In the genomic region with DNA sequence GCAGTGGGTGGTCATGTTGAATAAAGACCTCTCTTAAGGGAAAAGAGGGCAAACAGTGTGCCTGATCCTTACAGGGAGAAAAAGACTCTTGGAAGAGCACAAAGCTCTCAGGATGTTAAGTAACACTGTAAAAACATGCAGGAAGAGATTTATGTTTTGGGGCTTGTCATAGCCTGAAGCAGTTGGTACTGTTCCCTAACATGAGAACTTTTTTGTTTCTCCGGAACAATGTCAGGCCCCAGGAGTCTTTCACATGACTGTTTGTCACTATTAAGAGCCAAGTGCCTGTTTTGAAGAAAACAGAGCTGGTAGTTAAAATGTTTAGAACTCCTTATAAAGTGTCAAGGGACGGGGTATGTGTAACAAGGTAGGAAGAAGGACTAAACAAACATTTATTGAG, we compare ENCODE assay signal across 13 cellular contexts.
A peak's percentile ranks its signal among the peaks of the same experiment; 100 is the strongest.
DNase-seq lines count a peak whose midpoint lies in the region; ATAC-seq, FAIRE-seq and TF ChIP-seq lines count a peak whose summit lies in the region.
"Had no signal": no experiment of that assay in that cellular context is flagged by ENCODE, and none has a peak within 500 bp of the region (broad histone marks: within the 10 kb centered on the region; RNA-seq: fewer than 3 reads in every experiment).

No MANE protein-coding gene starts in this region.

- peaks cover 7% of the 10 kb centered on the region for H3K79me1 ChIP-seq in mesenchymal stem cell (replicated peaks; ENCODE audit: low read length, poor library complexity, severe bottlenecking)

- no peak overlapping the region for H3K18ac ChIP-seq in mesenchymal stem cell (ENCODE audit: low read depth in 1 of 2, low read length in 2 of 2)

- no peak overlapping the region for H2AFZ ChIP-seq in mesenchymal stem cell (ENCODE audit: low read depth, low read length)

- peaks cover 26% of the 10 kb centered on the region for H3K4me1 ChIP-seq in HAP-1
- H3K4me1 ChIP-seq in mesenchymal stem cell (ENCODE audit: control insufficient read depth, insufficient read depth, low read depth, low read length): peaks cover 2% of the 10 kb centered on the region
- peaks cover 16 to 17% of the 10 kb centered on the region in 2 donors for H3K4me1 ChIP-seq in thyroid gland
- peaks cover 14% of the 10 kb centered on the region for H3K4me1 ChIP-seq in body of pancreas

- H4K91ac ChIP-seq in mesenchymal stem cell (ENCODE audit: low read length): no peak overlapping the region

- H2BK5ac ChIP-seq in mesenchymal stem cell (ENCODE audit: low read depth, low read length, poor library complexity, severe bottlenecking): no peak overlapping the region

- H3K36me3 ChIP-seq in HAP-1 (replicated peaks): no peaks in the 10 kb centered on the region
- no peaks in the 10 kb centered on the region for H3K36me3 ChIP-seq in bronchial epithelial cell (ENCODE audit: control insufficient read depth, insufficient read depth, low read length)
- H3K36me3 ChIP-seq in mesenchymal stem cell (ENCODE audit: control insufficient read depth in 1 of 2, insufficient read depth in 2 of 2, low read depth in 1 of 2, low read length in 2 of 2): no peaks in the 10 kb centered on the region
- no peaks in the 10 kb centered on the region for H3K36me3 ChIP-seq in thyroid gland
- H3K36me3 ChIP-seq in body of pancreas (replicated peaks in 1 of 2; ENCODE audit: insufficient read depth in 1 of 2, low read depth in 2 of 2): no peaks in the 10 kb centered on the region
- H3K36me3 ChIP-seq: stomach had no signal

- 46% methylated on average over 2 of the region's 2 CpGs for WGBS in mesenchymal stem cell
- 29 to 39% methylated on average over 2 of the region's 2 CpGs for WGBS in thyroid gland, 2 donors
- 72 to 84% methylated on average over 2 of the region's 2 CpGs for WGBS in body of pancreas, 2 donors

- H3K9me3 ChIP-seq in HAP-1: no peaks in the 10 kb centered on the region
- no peaks in the 10 kb centered on the region for H3K9me3 ChIP-seq in mesenchymal stem cell (ENCODE audit: control insufficient read depth, low read length)
- no peaks in the 10 kb centered on the region for H3K9me3 ChIP-seq in thyroid gland
- no peaks in the 10 kb centered on the region for H3K9me3 ChIP-seq in body of pancreas
- H3K9me3 ChIP-seq: stomach had no signal

- H3K14ac ChIP-seq in mesenchymal stem cell (ENCODE audit: low read length in 2 of 2): no peak overlapping the region

- intact Hi-C loops in thyroid gland (cut with DNase I): no loop called here
- intact Hi-C loops in body of pancreas (cut with DNase I): no loop called here

- TF ChIP-seq POLR2A in thyroid gland (IDR thresholded peaks at IDR 0.05): no peak
- no peak for TF ChIP-seq POLR2A in body of pancreas (IDR thresholded peaks at IDR 0.05)

- H4K8ac ChIP-seq in mesenchymal stem cell (ENCODE audit: low read length): no peak overlapping the region

- no peak overlapping the region for H3K27ac ChIP-seq in mesenchymal stem cell (ENCODE audit: low read length, poor library complexity, severe bottlenecking)
- peak overlapping the region; percentile 2 to 29 (median 18) for H3K27ac ChIP-seq in thyroid gland
- no peak overlapping the region for H3K27ac ChIP-seq in body of pancreas

- no peak overlapping the region for H3K23ac ChIP-seq in mesenchymal stem cell (ENCODE audit: low read length in 2 of 2)

- TF ChIP-seq CTCF in bronchial epithelial cell (IDR thresholded peaks at IDR 0.05; ENCODE audit: insufficient read depth, low read length, severe bottlenecking) (no peak), thyroid gland (IDR thresholded peaks at IDR 0.05) (no peak), body of pancreas (IDR thresholded peaks at IDR 0.05) (no peak)

- no peak overlapping the region for H3K4me2 ChIP-seq in mesenchymal stem cell (ENCODE audit: low read length, poor library complexity, severe bottlenecking)

- H2BK120ac ChIP-seq in mesenchymal stem cell (ENCODE audit: low read depth, low read length): no peak overlapping the region

- H2AK5ac ChIP-seq in mesenchymal stem cell (ENCODE audit: low read length, severe bottlenecking): no peak overlapping the region

- H2BK12ac ChIP-seq in mesenchymal stem cell (ENCODE audit: low read length in 2 of 2): no peak overlapping the region

- H2BK15ac ChIP-seq in mesenchymal stem cell (ENCODE audit: low read depth, poor library complexity, severe bottlenecking): no peak overlapping the region

- H3K4me3 ChIP-seq in HAP-1 (no peak overlapping the region), bronchial epithelial cell (ENCODE audit: low read depth, low read length) (no peak overlapping the region), mesenchymal stem cell (ENCODE audit: insufficient read depth in 1 of 2, low read depth in 1 of 2, low read length in 2 of 2) (no peak overlapping the region), thyroid gland (replicated peaks in 1 of 3) (no peak overlapping the region), body of pancreas (no peak overlapping the region)
- H3K4me3 ChIP-seq: stomach had no signal

- H3K4ac ChIP-seq in mesenchymal stem cell (ENCODE audit: low read depth in 1 of 2, low read length in 2 of 2): no peak overlapping the region

- DNase-seq in HAP-1 (ENCODE audit: low spot score in 2 of 2): peak; percentile 20 to 45
- DNase-seq in bronchial epithelial cell (ENCODE audit: low read depth): peak; percentile 39
- peak; percentile 48 for DNase-seq in mesenchymal stem cell
- no peak for DNase-seq in thyroid gland
- no peak for DNase-seq in effector CD4-positive, alpha-beta T cell
- no peak for DNase-seq in SKM-1 (lab: John Stamatoyannopoulos, UW; ENCODE audit: unreplicated experiment)
- DNase-seq in DMS114 treated with DMSO at 0.1 percent for 48 hours (lab: John Stamatoyannopoulos, UW; ENCODE audit: unreplicated experiment): no peak
- no peak for DNase-seq in body of pancreas
- DNase-seq: activated CD8-positive, alpha-beta memory T cell treated with anti-CD3 and anti-CD28 coated beads, Interleukin-2, amount 10 ng/mL, durations not matched to agents 7 days and 5 days; CD8-positive, alpha-beta memory T cell; NCI-H1105 treated with DMSO at 0.1 percent for 48 hours; NCI-H526; stomach had no signal

- H3K27me3 ChIP-seq in HAP-1 (ENCODE audit: low read depth) (no peaks in the 10 kb centered on the region), bronchial epithelial cell (ENCODE audit: control insufficient read depth, insufficient read depth, low read length) (no peaks in the 10 kb centered on the region), mesenchymal stem cell (ENCODE audit: control insufficient read depth in 1 of 2, insufficient read depth in 1 of 2, low read length in 2 of 2) (no peaks in the 10 kb centered on the region), thyroid gland (no peaks in the 10 kb centered on the region), body of pancreas (no peaks in the 10 kb centered on the region)
- H3K27me3 ChIP-seq: stomach had no signal

- H3K9ac ChIP-seq in mesenchymal stem cell (ENCODE audit: low read length): peak overlapping the region; percentile 42

- ATAC-seq in body of pancreas: no peak
- ATAC-seq: activated CD8-positive, alpha-beta memory T cell treated with anti-CD3 and anti-CD28 coated beads, Interleukin-2, amount 10 ng/mL, durations not matched to agents 7 days and 5 days had no signal

- in situ Hi-C loops in HAP-1 (cut with MboI; ENCODE audit: low sequenced_read_pairs): no loop called here

- FAIRE-seq in bronchial epithelial cell (lab: Jason Lieb, UNC): no peak

Comparison
In these comparisons a context has a peak if more than half of its experiments do, and no peak if none do; other contexts are left out.
1. DNase-seq: peak in HAP-1 (2 of 2), bronchial epithelial cell (single experiment) and mesenchymal stem cell (single experiment); none in thyroid gland (0 of 2), effector CD4-positive, alpha-beta T cell (single experiment), SKM-1 (single experiment), DMS114 treated with DMSO at 0.1 percent for 48 hours (single experiment) and body of pancreas (0 of 4).
2. H3K27ac ChIP-seq: peak in thyroid gland (3 of 3); none in mesenchymal stem cell (single experiment) and body of pancreas (0 of 4).